21 cellular contexts compared by ENCODE assay signal in the genomic region with DNA sequence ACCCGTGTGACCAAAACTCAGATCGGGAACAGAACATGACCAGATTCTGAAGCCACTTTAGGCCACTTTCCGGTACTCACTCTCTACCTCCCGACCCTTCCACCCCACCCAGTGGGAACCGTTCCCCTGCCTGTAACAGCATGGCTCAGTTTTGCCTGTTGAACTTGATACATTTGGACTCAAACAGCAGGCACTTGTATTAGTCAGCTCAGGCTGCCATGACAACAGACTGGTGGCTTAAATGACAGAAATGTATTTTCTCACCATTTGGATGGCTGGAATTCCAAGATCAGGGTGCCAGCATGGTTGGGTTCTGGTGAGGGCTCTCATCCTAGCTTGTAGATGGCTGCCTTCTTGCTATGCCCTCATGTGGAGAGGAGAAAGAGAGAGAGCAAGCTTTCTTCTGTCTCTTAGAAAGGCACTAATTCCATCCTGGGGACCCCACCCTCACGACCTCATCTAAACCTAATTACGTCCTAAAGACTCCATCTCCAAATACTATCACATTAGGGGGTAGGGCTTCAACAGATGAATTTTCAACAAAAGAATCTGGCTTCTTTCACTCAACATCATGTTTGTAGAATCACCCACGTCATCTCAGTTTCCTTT. TPM values are rescaled to one million over a fixed set of nuclear protein-coding genes. Genes with fewer than 3 reads are reported as not detected.
"Had no signal": no experiment of that assay in that cellular context is flagged by ENCODE, and none has a peak within 500 bp of the region (broad histone marks: within the 10 kb centered on the region; RNA-seq: fewer than 3 reads in every experiment).

No MANE protein-coding gene starts in this region.

- DNase-seq: activated CD4-positive, alpha-beta T cell treated with anti-CD3 and anti-CD28 coated beads for 36 hours; activated CD4-positive, alpha-beta T cell treated with anti-CD3 and anti-CD28 coated beads, Interleukin-2, amount 50 U/mL, for 48 hours; activated CD8-positive, alpha-beta memory T cell treated with anti-CD3 and anti-CD28 coated beads, Interleukin-2, amount 10 ng/mL, durations not matched to agents 7 days and 5 days; activated naive CD4-positive, alpha-beta T cell; activated naive CD8-positive, alpha-beta T cell treated with anti-CD3 and anti-CD28 coated beads, Interleukin-2, amount 10 ng/mL, durations not matched to agents 7 days and 5 days; caudate nucleus; dorsolateral prefrontal cortex; foreskin keratinocyte; nephron progenitor cell; nucleus accumbens; transverse colon had no signal

- H3K9me3 Mint-ChIP-seq: activated naive CD8-positive, alpha-beta T cell treated with anti-CD3 and anti-CD28 coated beads, Interleukin-2, amount 10 ng/mL, durations not matched to agents 7 days and 5 days; activated T-helper 17 cell treated with anti-CD3 and anti-CD28 coated beads, Interleukin-2, amount 50 U/mL, for 72 hours; T-helper 2 cell treated with Interferon-gamma antibody and Interleukin-4, amounts not matched to agents 5 μg/mL and 100 μg/mL, for 36 hours had no signal

- H3K27ac ChIP-seq: dorsolateral prefrontal cortex, epithelial cell of prostate, foreskin keratinocyte, suprapubic skin, transverse colon had no signal

- H3K9me3 ChIP-seq: suprapubic skin, transverse colon had no signal

- H3K36me3 ChIP-seq: suprapubic skin, transverse colon had no signal

- H3K4me1 ChIP-seq: foreskin keratinocyte had no signal

- H3K4me3 ChIP-seq: dorsolateral prefrontal cortex, lung, suprapubic skin, transverse colon had no signal

- H3K27ac Mint-ChIP-seq: activated CD4-positive, alpha-beta T cell treated with anti-CD3 and anti-CD28 coated beads for 36 hours; activated CD8-positive, alpha-beta memory T cell treated with anti-CD3 and anti-CD28 coated beads, Interleukin-2, amount 10 ng/mL, durations not matched to agents 7 days and 5 days; activated naive CD8-positive, alpha-beta T cell treated with anti-CD3 and anti-CD28 coated beads, Interleukin-2, amount 10 ng/mL, durations not matched to agents 7 days and 5 days; activated T-helper 17 cell treated with anti-CD3 and anti-CD28 coated beads, Interleukin-2, amount 50 U/mL, for 72 hours; mesothelial cell of epicardium; nephron progenitor cell; stimulated activated naive CD8-positive, alpha-beta T cell treated with anti-CD3 and anti-CD28 coated beads, Interleukin-15, Interleukin-2, amounts not matched to agents 100 ng/mL and 50 ng/mL, for 24 hours; T-helper 2 cell treated with Interferon-gamma antibody and Interleukin-4, amounts not matched to agents 5 μg/mL and 100 μg/mL, for 36 hours; WTC11 had no signal

- H3K4me1 Mint-ChIP-seq: activated CD4-positive, alpha-beta T cell treated with anti-CD3 and anti-CD28 coated beads for 36 hours; activated CD8-positive, alpha-beta memory T cell treated with anti-CD3 and anti-CD28 coated beads, Interleukin-2, amount 10 ng/mL, durations not matched to agents 7 days and 5 days; activated naive CD8-positive, alpha-beta T cell treated with anti-CD3 and anti-CD28 coated beads, Interleukin-2, amount 10 ng/mL, durations not matched to agents 7 days and 5 days; activated T-helper 17 cell treated with anti-CD3 and anti-CD28 coated beads, Interleukin-2, amount 50 U/mL, for 72 hours; WTC11 had no signal

- H3K36me3 Mint-ChIP-seq: activated CD8-positive, alpha-beta memory T cell treated with anti-CD3 and anti-CD28 coated beads, Interleukin-2, amount 10 ng/mL, durations not matched to agents 7 days and 5 days; activated naive CD8-positive, alpha-beta T cell treated with anti-CD3 and anti-CD28 coated beads, Interleukin-2, amount 10 ng/mL, durations not matched to agents 7 days and 5 days; WTC11 had no signal

- H3K4me3 Mint-ChIP-seq: activated CD4-positive, alpha-beta T cell treated with anti-CD3 and anti-CD28 coated beads for 36 hours; activated CD8-positive, alpha-beta memory T cell treated with anti-CD3 and anti-CD28 coated beads, Interleukin-2, amount 10 ng/mL, durations not matched to agents 7 days and 5 days; activated naive CD8-positive, alpha-beta T cell treated with anti-CD3 and anti-CD28 coated beads, Interleukin-2, amount 10 ng/mL, durations not matched to agents 7 days and 5 days; activated T-helper 17 cell treated with anti-CD3 and anti-CD28 coated beads, Interleukin-2, amount 50 U/mL, for 72 hours; mesothelial cell of epicardium; nephron progenitor cell; stimulated activated naive CD8-positive, alpha-beta T cell treated with anti-CD3 and anti-CD28 coated beads, Interleukin-15, Interleukin-2, amounts not matched to agents 100 ng/mL and 50 ng/mL, for 24 hours; T-helper 2 cell treated with Interferon-gamma antibody and Interleukin-4, amounts not matched to agents 5 μg/mL and 100 μg/mL, for 36 hours; WTC11 had no signal

- ATAC-seq: activated CD4-positive, alpha-beta T cell treated with anti-CD3 and anti-CD28 coated beads for 36 hours; activated CD8-positive, alpha-beta memory T cell treated with anti-CD3 and anti-CD28 coated beads, Interleukin-2, amount 10 ng/mL, durations not matched to agents 7 days and 5 days; activated T-helper 17 cell treated with anti-CD3 and anti-CD28 coated beads, Interleukin-2, amount 50 U/mL, for 72 hours; foreskin keratinocyte; WTC11 had no signal

- H3K27me3 ChIP-seq: suprapubic skin, transverse colon had no signal

RNA-seq across cellular contexts. Expression of a gene that starts 9.3 kb away (rescaled TPM):
- total RNA-seq: activated naive CD8-positive, alpha-beta T cell treated with anti-CD3 and anti-CD28 coated beads, Interleukin-2, amount 10 ng/mL, durations not matched to agents 7 days and 5 days; fibroblast of lung; renal cortical epithelial cell had no signal
